ENCODE assay signal across 8 cellular contexts in genomic region chr2:99180755-99181647, GRCh38. TPM values are rescaled to one million over a fixed set of nuclear protein-coding genes. Genes with fewer than 3 reads are reported as not detected.
DNase-seq lines count a peak whose midpoint lies in the region; ATAC-seq, FAIRE-seq and TF ChIP-seq lines count a peak whose summit lies in the region.

TSS of gene MITD1 (minus strand) at chr2:99181058. CDS start at chr2:99180981, 77 bp downstream.
TSS of gene MRPL30 (plus strand) at chr2:99181184. CDS start at chr2:99186204, 5,020 bp downstream.

- H3K4me3 ChIP-seq in right atrium auricular region = peak within 1 kb of the TSS; percentile 76 to 88
- peak within 1 kb of the TSS; percentile 88 for H3K4me3 ChIP-seq in psoas muscle

- FAIRE-seq in urothelium cell line (lab: Jason Lieb, UNC) = no peak

- H3K9me3 ChIP-seq in right atrium auricular region = no peaks in the 10 kb centered on the region
- no peaks in the 10 kb centered on the region for H3K9me3 ChIP-seq in psoas muscle

- DNase-seq in NCI-H187 treated with DMSO at 0.1 percent for 48 hours (lab: John Stamatoyannopoulos, UW) (peak; percentile 71), anterior cingulate cortex (lab: John Stamatoyannopoulos, UW) (peak; percentile 59 to 96 (median 92)), right atrium auricular region (ENCODE audit: low spot score) (peak; percentile 96), psoas muscle (peak; percentile 89 to 93), urothelium cell line (ENCODE audit: low spot score) (peak; percentile 95)

- 0 to 1% (median 0%) methylated on average over 39 of the region's 39 CpGs for WGBS in psoas muscle, 3 donors

- peak in 1 of 2 donors; percentile 29 for TF ChIP-seq CTCF in right atrium auricular region (IDR thresholded peaks at IDR 0.05)
- no peak for TF ChIP-seq CTCF in psoas muscle (IDR thresholded peaks at IDR 0.05)

- H3K27ac ChIP-seq in right atrium auricular region (peak within 1 kb of the TSS; percentile 74 to 77), psoas muscle (peak within 1 kb of the TSS; percentile 71)

- intact Hi-C loops in T-helper 2 cell treated with Interferon-gamma antibody and Interleukin-4, amounts not matched to agents 100 ng/mL and 5 ng/mL, for 36 hours (cut with micrococcal nuclease) = loop anchor here (1.0 kb wide), 4 partner anchors 26 to 309 kb away; partner anchors contain the start of genes C2orf15, REV1 and TXNDC9
- intact Hi-C loops in psoas muscle (cut with DNase I) = loop anchor here (2.0 to 10.0 kb wide), 2 partner anchors 154 to 156 kb away; partner anchors contain the start of genes EIF5B (in 2 of the 2) and TXNDC9 (in 2 of the 2)

- H3K4me1 ChIP-seq in right atrium auricular region = peaks cover 0 to 37% of the 10 kb centered on the region in 2 donors
- peaks cover 31% of the 10 kb centered on the region for H3K4me1 ChIP-seq in psoas muscle

- H3K27me3 ChIP-seq in right atrium auricular region (no peaks in the 10 kb centered on the region), psoas muscle (ENCODE audit: insufficient read depth in 3 of 3, low read length in 2 of 3) (no peaks in the 10 kb centered on the region)

- no peaks in the 10 kb centered on the region for H3K36me3 ChIP-seq in right atrium auricular region
- H3K36me3 ChIP-seq in psoas muscle (ENCODE audit: insufficient read depth in 1 of 2, low read depth in 1 of 2) = peaks cover 0 to 3% of the 10 kb centered on the region in 2 donors

- ATAC-seq in GM18499 (IDR thresholded peaks at IDR 0.05; ENCODE audit: insufficient read depth, unreplicated experiment) = peak; percentile 89
- peak; percentile 90 for ATAC-seq in HG02943 (IDR thresholded peaks at IDR 0.05; ENCODE audit: low read depth, unreplicated experiment)
- peak; percentile 96 to 98 (median 98) for ATAC-seq in psoas muscle

RNA-seq across cellular contexts. Expression of gene MITD1, which starts in this region (rescaled TPM):
- total RNA-seq in T-helper 2 cell treated with Interferon-gamma antibody and Interleukin-4, amounts not matched to agents 100 ng/mL and 5 ng/mL, for 36 hours = 61.2 and 63.4 TPM in 2 replicates
- total RNA-seq in right atrium auricular region (10 to 100 TPM; 11.8 to 25.9 TPM), psoas muscle (10 to 100 TPM in 1 of 4 donors, 1 to 10 TPM in 3; 6.8 to 10.5 (median 8.6) TPM)
- polyA plus RNA-seq in psoas muscle = 10 to 100 TPM in 2 of 3 donors, 1 to 10 TPM in 1; 9.9 to 22.5 (median 19.0) TPM

RNA-seq across cellular contexts. Expression of gene MRPL30, which starts in this region (rescaled TPM):
- 22.3 and 24.0 TPM in 2 replicates for total RNA-seq in T-helper 2 cell treated with Interferon-gamma antibody and Interleukin-4, amounts not matched to agents 100 ng/mL and 5 ng/mL, for 36 hours
- total RNA-seq in right atrium auricular region (10 to 100 TPM; 18.8 to 37.8 TPM), psoas muscle (10 to 100 TPM; 31.9 to 37.8 (median 36.7) TPM)
- 10 to 100 TPM; 20.3 to 44.7 (median 22.8) TPM for polyA plus RNA-seq in psoas muscle

Comparison
In these comparisons a context has a peak if more than half of its experiments do, and no peak if none do; other contexts are left out.
1. Peak in every context shown above with its lines: DNase-seq, ATAC-seq, H3K4me3 ChIP-seq and H3K27ac ChIP-seq.